ENCODE assay signal across 15 cellular contexts in the genomic region with DNA sequence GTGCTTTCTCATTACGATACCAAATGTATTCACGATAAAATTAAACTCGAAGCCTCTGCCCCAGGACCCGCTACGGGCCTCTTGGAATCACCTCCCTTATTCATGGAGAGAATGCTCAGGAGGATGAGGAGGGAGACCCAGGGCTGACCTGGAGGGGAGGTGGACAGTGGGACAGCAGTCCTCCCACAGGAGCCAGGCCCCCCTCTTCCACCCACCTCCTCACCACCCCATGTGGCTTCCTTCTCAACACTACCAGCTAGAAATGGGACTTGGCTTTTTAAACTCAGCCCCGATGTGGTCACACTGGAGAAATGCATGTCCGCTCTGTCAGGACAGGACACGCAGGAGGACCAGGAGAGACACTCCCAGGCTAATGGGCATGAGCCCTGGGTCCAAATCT.
"Had no signal": no experiment of that assay in that cellular context is flagged by ENCODE, and none has a peak within 500 bp of the region (broad histone marks: within the 10 kb centered on the region; RNA-seq: fewer than 3 reads in every experiment).

No MANE protein-coding gene starts in this region.

- H3K9me3 ChIP-seq: testis had no signal

- H3K36me3 ChIP-seq: esophagus muscularis mucosa, sigmoid colon had no signal

- DNase-seq: activated CD4-positive, alpha-beta memory T cell treated with anti-CD3 and anti-CD28 coated beads, Interleukin-2, amount 10 ng/mL, durations not matched to agents 7 days and 5 days; activated CD4-positive, alpha-beta T cell treated with anti-CD3 and anti-CD28 coated beads for 36 hours; activated naive CD4-positive, alpha-beta T cell; cerebellar nuclear complex; foreskin fibroblast; stimulated activated CD4-positive, alpha-beta T cell treated with anti-CD3 and anti-CD28 coated beads, Interleukin-12 subunit alpha, Interleukin-12 subunit beta, amount 100 ng/mL, for 4 hours; stimulated activated naive CD4-positive, alpha-beta T cell treated with Interleukin-2 at 50 U/mL for 16 hours; T-helper 1 cell had no signal

- ATAC-seq: activated CD4-positive, alpha-beta T cell treated with anti-CD3 and anti-CD28 coated beads for 36 hours had no signal

- H3K4me3 ChIP-seq: body of pancreas, esophagus muscularis mucosa, sigmoid colon, testis had no signal

- H3K27ac ChIP-seq: testis, VCaP had no signal

- FAIRE-seq: endometrium, urothelium cell line had no signal

- H3K27me3 ChIP-seq: body of pancreas, esophagus muscularis mucosa, sigmoid colon, testis had no signal
